In the genomic region with DNA sequence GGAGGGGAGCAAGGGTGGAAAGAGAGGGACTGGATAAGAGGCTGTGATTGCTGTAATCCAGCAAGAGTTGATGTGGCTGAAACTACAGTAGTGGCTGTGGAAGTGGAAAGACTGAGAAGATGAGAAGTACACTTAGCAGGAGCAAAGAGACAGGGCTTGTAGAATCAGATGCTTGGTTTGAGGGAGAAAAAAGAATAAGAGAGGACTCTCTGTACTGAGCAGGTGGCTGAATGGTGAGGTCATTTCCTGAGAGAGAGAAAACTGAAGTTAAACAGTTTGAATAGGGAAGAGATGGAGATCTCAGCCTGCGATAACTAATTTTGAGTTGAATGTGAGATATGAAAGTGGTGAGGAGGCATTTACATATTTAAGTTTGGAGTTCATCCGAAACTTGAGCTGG, we compare ENCODE assay signal across 20 cellular contexts.
A peak's percentile ranks its signal among the peaks of the same experiment; 100 is the strongest.
DNase-seq lines count a peak whose midpoint lies in the region; ATAC-seq and TF ChIP-seq lines count a peak whose summit lies in the region.
"Had no signal": no experiment of that assay in that cellular context is flagged by ENCODE, and none has a peak within 500 bp of the region (broad histone marks: within the 10 kb centered on the region; RNA-seq: fewer than 3 reads in every experiment).

No MANE protein-coding gene starts in this region.

- H3K4me1 ChIP-seq in OCI-LY1 (ENCODE audit: insufficient read depth, low read length, severe bottlenecking) (peaks cover 82% of the 10 kb centered on the region), right cardiac atrium (ENCODE audit: control insufficient read depth, insufficient read depth, low read length) (peaks cover 4% of the 10 kb centered on the region)
- H3K4me1 ChIP-seq in naive thymus-derived CD4-positive, alpha-beta T cell (ENCODE audit: control insufficient read depth in 2 of 2, insufficient read depth in 2 of 2, low read length in 2 of 2), result no peaks in the 10 kb centered on the region
- H3K4me1 ChIP-seq: right lobe of liver, SJSA1 had no signal

- H3K4me3 Mint-ChIP-seq in naive thymus-derived CD4-positive, alpha-beta T cell, result no peak overlapping the region
- H3K4me3 Mint-ChIP-seq: nephron progenitor cell had no signal

- no peaks in the 10 kb centered on the region for H3K27me3 ChIP-seq in OCI-LY1 (ENCODE audit: insufficient read depth, low read length)
- H3K27me3 ChIP-seq in naive thymus-derived CD4-positive, alpha-beta T cell (ENCODE audit: control insufficient read depth in 2 of 2, insufficient read depth in 2 of 2, low read length in 2 of 2), result no peaks in the 10 kb centered on the region
- H3K27me3 ChIP-seq in right cardiac atrium (ENCODE audit: control insufficient read depth, insufficient read depth), result no peaks in the 10 kb centered on the region
- H3K27me3 ChIP-seq: right lobe of liver, SJSA1 had no signal

- TF ChIP-seq POLR2A in GM18505 (IDR thresholded peaks at IDR 0.05; ENCODE audit: borderline replicate concordance, extremely low read depth, insufficient read depth, insufficient read length), result no peak

- no peaks in the 10 kb centered on the region for H3K36me3 ChIP-seq in OCI-LY1 (ENCODE audit: insufficient read depth, low read length)
- H3K36me3 ChIP-seq in naive thymus-derived CD4-positive, alpha-beta T cell (ENCODE audit: control insufficient read depth in 2 of 3, insufficient read depth in 3 of 3, low read length in 3 of 3), result no peaks in the 10 kb centered on the region
- H3K36me3 ChIP-seq: esophagus muscularis mucosa, left ventricle myocardium inferior, right lobe of liver, SJSA1 had no signal

- H3K79me2 ChIP-seq in OCI-LY1 (ENCODE audit: insufficient read depth, low read length), result no peaks in the 10 kb centered on the region

- H3K9ac ChIP-seq in OCI-LY1 (ENCODE audit: low read length), result peak overlapping the region; percentile 17; the same call in 1 of the 2 replicates

- peak overlapping the region; percentile 10; the same call in 1 of the 2 replicates for H3K4me2 ChIP-seq in OCI-LY1 (ENCODE audit: low read length)

- 82% methylated on average over 2 of the region's 2 CpGs for WGBS in right cardiac atrium

- no peaks in the 10 kb centered on the region for H3K36me3 Mint-ChIP-seq in naive thymus-derived CD4-positive, alpha-beta T cell

- H3K27ac ChIP-seq in OCI-LY1 (ENCODE audit: low read depth, low read length, poor library complexity, severe bottlenecking), result peak overlapping the region; percentile 90
- H3K27ac ChIP-seq in naive thymus-derived CD4-positive, alpha-beta T cell (ENCODE audit: low read depth, low read length), result no peak overlapping the region
- H3K27ac ChIP-seq in right cardiac atrium (ENCODE audit: low read length), result no peak overlapping the region
- H3K27ac ChIP-seq: coronary artery, esophagus muscularis mucosa, left ventricle myocardium inferior, right lobe of liver, SJSA1 had no signal

- no peaks in the 10 kb centered on the region for H3K9me2 ChIP-seq in OCI-LY1 (ENCODE audit: low read depth, low read length)

- CTCF ChIA-PET in naive thymus-derived CD4-positive, alpha-beta T cell (lab: Charles Lee), result no interaction called here

- no peak for TF ChIP-seq CTCF in OCI-LY1 (IDR thresholded peaks at IDR 0.05; ENCODE audit: low read length)

- no peaks in the 10 kb centered on the region for H3K9me3 Mint-ChIP-seq in naive thymus-derived CD4-positive, alpha-beta T cell
- H3K9me3 Mint-ChIP-seq: nephron progenitor cell had no signal

- H3F3A ChIP-seq in OCI-LY1 (ENCODE audit: insufficient read depth, low read length), result no peaks in the 10 kb centered on the region

- intact Hi-C loops in naive thymus-derived CD4-positive, alpha-beta T cell (cut with micrococcal nuclease), result no loop called here
- intact Hi-C loops in right cardiac atrium (cut with DNase I), result no loop called here

- peak; percentile 41 for ATAC-seq in GM18505 (IDR thresholded peaks at IDR 0.05; ENCODE audit: unreplicated experiment)
- ATAC-seq in GM21381 (IDR thresholded peaks at IDR 0.05; ENCODE audit: unreplicated experiment), result peak; percentile 43
- peak; percentile 31 for ATAC-seq in HG02943 (IDR thresholded peaks at IDR 0.05; ENCODE audit: low read depth, unreplicated experiment)
- ATAC-seq in naive thymus-derived CD4-positive, alpha-beta T cell, result no peak
- no peak for ATAC-seq in right cardiac atrium
- ATAC-seq: HepG2; right lobe of liver; stimulated activated naive CD8-positive, alpha-beta T cell treated with anti-CD3 and anti-CD28 coated beads, Interleukin-15, Interleukin-2, amounts not matched to agents 100 U/mL and 50 U/mL, for 24 hours had no signal

- H3K27me3 Mint-ChIP-seq in naive thymus-derived CD4-positive, alpha-beta T cell, result peaks cover 18 to 40% (median 28%) of the 10 kb centered on the region in 5 donors

- no peak for DNase-seq in naive thymus-derived CD4-positive, alpha-beta T cell
- DNase-seq in right cardiac atrium (no peak), activated T-cell treated with anti-CD3 and anti-CD28 coated beads for 4 hours (no peak)
- DNase-seq in activated T-cell treated with anti-CD3 and anti-CD28 coated beads, Interleukin-2, amount 50 U/mL, for 1 hour, result no peak
- DNase-seq: amygdala; hippocampal formation; left ventricle myocardium inferior; NCI-H1092 treated with DMSO at 0.1 percent for 48 hours; NCI-H524; nephron progenitor cell; right lobe of liver; stimulated activated naive CD8-positive, alpha-beta T cell treated with anti-CD3 and anti-CD28 coated beads, Interleukin-15, Interleukin-2, amounts not matched to agents 100 U/mL and 50 U/mL, for 24 hours had no signal

- H3K9me3 ChIP-seq in OCI-LY1 (ENCODE audit: low read length), result no peaks in the 10 kb centered on the region
- H3K9me3 ChIP-seq in naive thymus-derived CD4-positive, alpha-beta T cell (ENCODE audit: control insufficient read depth in 2 of 3, low read length in 3 of 3), result no peaks in the 10 kb centered on the region
- no peaks in the 10 kb centered on the region for H3K9me3 ChIP-seq in right cardiac atrium (ENCODE audit: control insufficient read depth, low read length)
- H3K9me3 ChIP-seq: esophagus muscularis mucosa, left ventricle myocardium inferior, right lobe of liver, SJSA1 had no signal

- no peak overlapping the region for H3K4me3 ChIP-seq in OCI-LY1 (ENCODE audit: low read depth, low read length, poor library complexity, severe bottlenecking)
- no peak overlapping the region for H3K4me3 ChIP-seq in naive thymus-derived CD4-positive, alpha-beta T cell (ENCODE audit: low read length)
- no peak overlapping the region for H3K4me3 ChIP-seq in right cardiac atrium (ENCODE audit: low read length)
- H3K4me3 ChIP-seq: coronary artery, esophagus muscularis mucosa, left ventricle myocardium inferior, right lobe of liver, SJSA1 had no signal

- no peaks in the 10 kb centered on the region for H4K20me1 ChIP-seq in OCI-LY1 (ENCODE audit: insufficient read depth, low read length)

- no peak overlapping the region for H2AFZ ChIP-seq in OCI-LY1 (ENCODE audit: low read length)

- peak overlapping the region in 1 of 9 donors; percentile 4 for H3K27ac Mint-ChIP-seq in naive thymus-derived CD4-positive, alpha-beta T cell
- H3K27ac Mint-ChIP-seq: nephron progenitor cell had no signal

- peaks cover 0 to 14% (median 12%) of the 10 kb centered on the region in 7 donors for H3K4me1 Mint-ChIP-seq in naive thymus-derived CD4-positive, alpha-beta T cell

- POLR2A ChIA-PET in naive thymus-derived CD4-positive, alpha-beta T cell (lab: Charles Lee), result no interaction called here

Comparison
In these comparisons a context has a peak if more than half of its experiments do, and no peak if none do; other contexts are left out.
1. ATAC-seq: peak in GM18505 (single experiment), GM21381 (single experiment) and HG02943 (single experiment); none in naive thymus-derived CD4-positive, alpha-beta T cell (single experiment) and right cardiac atrium (0 of 2).